ENCODE assay signal across 20 cellular contexts in the genomic region with DNA sequence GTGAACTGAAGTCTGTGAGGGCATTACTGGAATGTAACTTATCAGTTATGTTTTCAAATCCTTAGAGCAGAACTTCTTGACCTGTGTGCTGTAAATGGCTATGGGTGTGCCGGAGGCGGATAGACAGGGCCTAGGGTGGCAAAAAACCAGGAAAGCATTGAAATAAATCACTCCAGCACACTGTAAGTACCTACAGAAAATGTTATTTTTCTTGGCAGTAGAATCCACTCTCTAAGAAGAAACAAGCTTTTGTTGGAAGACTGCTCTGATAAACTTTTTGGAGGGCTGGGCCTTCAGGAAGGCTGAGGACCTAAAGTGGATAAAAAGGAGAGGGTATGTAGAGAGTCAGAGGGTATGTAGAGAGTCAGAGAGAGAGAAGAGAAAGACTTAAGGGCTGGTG. TPM values are rescaled to one million over a fixed set of nuclear protein-coding genes. Genes with fewer than 3 reads are reported as not detected.
"Had no signal": no experiment of that assay in that cellular context is flagged by ENCODE, and none has a peak within 500 bp of the region (broad histone marks: within the 10 kb centered on the region; RNA-seq: fewer than 3 reads in every experiment).

No MANE protein-coding gene starts in this region.

- H3K36me3 Mint-ChIP-seq: activated naive CD4-positive, alpha-beta T cell treated with anti-CD3 and anti-CD28 coated beads, Interleukin-2, amount 50 U/mL, for 24 hours; naive B cell had no signal

- H3K9me3 ChIP-seq: adrenal gland, gastrocnemius medialis, neutrophil, sigmoid colon, spleen had no signal

- H3K9me3 Mint-ChIP-seq: activated naive CD4-positive, alpha-beta T cell treated with anti-CD3 and anti-CD28 coated beads, Interleukin-2, amount 50 U/mL, for 24 hours; activated T-cell treated with anti-CD3 and anti-CD28 coated beads, Interleukin-2, amount 50 U/mL, for 72 hours; naive B cell had no signal

- FAIRE-seq: endometrium, kidney, TTC549, urothelium cell line had no signal

- H3K4me3 Mint-ChIP-seq: activated naive CD4-positive, alpha-beta T cell treated with anti-CD3 and anti-CD28 coated beads, Interleukin-2, amount 50 U/mL, for 24 hours; activated T-cell treated with anti-CD3 and anti-CD28 coated beads, Interleukin-2, amount 50 U/mL, for 72 hours; naive B cell had no signal

- H3K4me1 ChIP-seq: gastrocnemius medialis, sigmoid colon, spleen had no signal

- H3K27ac Mint-ChIP-seq: activated naive CD4-positive, alpha-beta T cell treated with anti-CD3 and anti-CD28 coated beads, Interleukin-2, amount 50 U/mL, for 24 hours; activated T-cell treated with anti-CD3 and anti-CD28 coated beads, Interleukin-2, amount 50 U/mL, for 72 hours; naive B cell had no signal

- H3K36me3 ChIP-seq: adrenal gland, gastrocnemius medialis, neutrophil, sigmoid colon, spleen had no signal

- H3K27ac ChIP-seq: adrenal gland, gastrocnemius medialis, neutrophil, sigmoid colon, spleen had no signal

- H3K4me1 Mint-ChIP-seq: activated naive CD4-positive, alpha-beta T cell treated with anti-CD3 and anti-CD28 coated beads, Interleukin-2, amount 50 U/mL, for 24 hours had no signal

- H3K27me3 ChIP-seq: adrenal gland, gastrocnemius medialis, sigmoid colon, spleen had no signal

- ATAC-seq: activated T-cell treated with anti-CD3 and anti-CD28 coated beads, Interleukin-2, amount 50 U/mL, for 72 hours; gastrocnemius medialis; left lobe of liver had no signal

- H3K4me3 ChIP-seq: adrenal gland, gastrocnemius medialis, sigmoid colon, spleen had no signal

- DNase-seq: activated CD4-positive, alpha-beta T cell treated with anti-CD3 and anti-CD28 coated beads, Interleukin-2, amount 50 U/mL, for 4 hours; activated gamma-delta T cell; activated T-cell treated with anti-CD3 and anti-CD28 coated beads, Interleukin-2, amount 50 U/mL, for 72 hours; adrenal gland; cortex of kidney; gastrocnemius medialis; head of caudate nucleus; kidney; naive B cell; sigmoid colon; spleen; stimulated activated naive CD4-positive, alpha-beta T cell; SW 1271 had no signal

RNA-seq across cellular contexts. Expression of gene CPE, which starts 14.9 kb away (rescaled TPM):
- total RNA-seq: activated CD8-positive, alpha-beta memory T cell treated with anti-CD3 and anti-CD28 coated beads for 36 hours; activated T-cell treated with anti-CD3 and anti-CD28 coated beads, Interleukin-2, amount 50 U/mL, for 72 hours had no signal
